In genomic region chr19:39587496-39587895, GRCh38 we compare ENCODE assay signal across 24 cellular contexts. TPM values are rescaled to one million over a fixed set of nuclear protein-coding genes. Genes with fewer than 3 reads are reported as not detected.
"Had no signal": no experiment of that assay in that cellular context is flagged by ENCODE, and none has a peak within 500 bp of the region (broad histone marks: within the 10 kb centered on the region; RNA-seq: fewer than 3 reads in every experiment).

No MANE protein-coding gene starts in this region.

- H3K27me3 ChIP-seq: MG63 had no signal

- FAIRE-seq: K562 had no signal

- DNase-seq: MG63, NCI-H1092 treated with DMSO at 0.1 percent for 48 hours, NCI-H1436, NCI-H187, NCI-H2029, NCI-H2081 treated with DMSO at 0.1 percent for 48 hours, NCI-H2171, NCI-H226, NCI-H446, NCI-H510A, NCI-H524 treated with DMSO at 0.1 percent for 48 hours, NCI-H69, NCI-H774, Right ventricle myocardium superior, SIG-M5 had no signal

- H3K36me3 ChIP-seq: MG63, SJSA1 had no signal

- H3K9ac ChIP-seq: KMS-11 had no signal

- ATAC-seq: K562, Panc1 had no signal

- H3K27ac ChIP-seq: KMS-11, SJSA1, SK-N-MC had no signal

- H3K4me1 ChIP-seq: SJSA1 had no signal

- H3K4me2 ChIP-seq: KMS-11 had no signal

- H3K4me3 ChIP-seq: K562, MG63, SJSA1, SK-N-MC had no signal

- H3K9me3 ChIP-seq: MG63, SJSA1 had no signal

RNA-seq across cellular contexts. Expression of gene LGALS13, which starts 14.8 kb away (rescaled TPM):
- total RNA-seq: HT1080, LHCN-M2, Right ventricle myocardium superior, RPMI7951, SJSA1 had no signal
- polyA plus RNA-seq: IgD-negative memory B cell had no signal
